ENCODE assay signal across 1 cellular context in genomic region chr11:129144256-129144655, GRCh38.
TF ChIP-seq lines count a peak whose summit lies in the region.

No MANE protein-coding gene starts in this region.

TF ChIP-seq in SK-N-SH treated with all-trans-retinoic acid at 6 μM for 48 hours, 23 proteins besides CTCF, POLR2A, EP300 and RAD21 (continued from another document):
- TF ChIP-seq RARB (CRISPR knock-in tag; IDR thresholded peaks at IDR 0.05) (no peak), CSDC2 (CRISPR knock-in tag; IDR thresholded peaks at IDR 0.05) (no peak), BACH2 (CRISPR knock-in tag; IDR thresholded peaks at IDR 0.05; ENCODE audit: borderline replicate concordance) (no peak), ESRRG (CRISPR knock-in tag; IDR thresholded peaks at IDR 0.05) (no peak), ZFP30 (CRISPR knock-in tag; IDR thresholded peaks at IDR 0.05) (no peak), PPARA (CRISPR knock-in tag; IDR thresholded peaks at IDR 0.05; ENCODE audit: borderline replicate concordance) (no peak), ZFP3 (CRISPR knock-in tag; IDR thresholded peaks at IDR 0.05) (no peak), ZC3H10 (CRISPR knock-in tag; IDR thresholded peaks at IDR 0.05) (no peak), OSR1 (CRISPR knock-in tag; IDR thresholded peaks at IDR 0.05) (no peak), TCF4 (CRISPR knock-in tag; IDR thresholded peaks at IDR 0.05; ENCODE audit: borderline replicate concordance) (no peak), GLIS3 (CRISPR knock-in tag; IDR thresholded peaks at IDR 0.05) (no peak)
